9 cellular contexts compared by ENCODE assay signal in the genomic region with DNA sequence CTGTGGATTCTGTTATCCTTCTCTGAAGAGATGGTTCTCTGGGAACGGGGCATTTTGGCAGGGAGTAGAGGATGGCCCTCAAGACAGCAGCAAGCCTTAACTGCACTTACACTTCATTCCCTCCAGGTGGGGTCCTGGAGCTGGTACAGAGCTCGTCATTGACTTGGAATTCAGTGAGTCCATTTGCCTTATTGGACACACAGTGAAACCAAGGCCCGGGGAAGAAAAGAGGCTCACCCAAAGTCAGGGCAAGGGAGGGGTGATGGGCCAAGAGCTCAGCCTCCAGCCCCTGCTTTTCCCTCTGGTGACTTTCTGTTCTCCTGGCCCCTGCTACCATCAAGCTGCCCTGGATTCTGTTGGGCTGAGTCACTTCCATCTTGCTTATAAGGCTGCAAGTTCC.
DNase-seq lines count a peak whose midpoint lies in the region; ATAC-seq and TF ChIP-seq lines count a peak whose summit lies in the region.
"Had no signal": no experiment of that assay in that cellular context is flagged by ENCODE, and none has a peak within 500 bp of the region (broad histone marks: within the 10 kb centered on the region; RNA-seq: fewer than 3 reads in every experiment).

No MANE protein-coding gene starts in this region.

- H3K4me3 ChIP-seq in fibroblast of the aortic adventitia (ENCODE audit: low read depth, low read length): no peak overlapping the region

- ATAC-seq in GM19035 (IDR thresholded peaks at IDR 0.05; ENCODE audit: unreplicated experiment): no peak
- ATAC-seq: activated T-cell treated with anti-CD3 and anti-CD28 coated beads, Interleukin-2, amount 50 U/mL, for 72 hours had no signal

- DNase-seq in NCI-H1105 treated with DMSO at 0.1 percent for 48 hours (lab: John Stamatoyannopoulos, UW) (peak; percentile 20), NCI-H1105 (lab: John Stamatoyannopoulos, UW) (no peak), HS-27A (ENCODE audit: low read depth) (peak; percentile 97), RPMI8226 (peak; percentile 50), fibroblast of the aortic adventitia (ENCODE audit: low read depth) (peak; percentile 85), stromal cell of bone marrow (ENCODE audit: low read depth) (peak; percentile 44)
- no peak for DNase-seq in activated naive CD4-positive, alpha-beta T cell treated with Interleukin-2 at 50 U/mL for 16 hours

- peak; percentile 71 for TF ChIP-seq CTCF in fibroblast of the aortic adventitia (IDR thresholded peaks at IDR 0.05; ENCODE audit: insufficient read depth, low read length)

Comparison
In these comparisons a context has a peak if more than half of its experiments do, and no peak if none do; other contexts are left out.
1. DNase-seq: peak in NCI-H1105 treated with DMSO at 0.1 percent for 48 hours (single experiment), HS-27A (single experiment), RPMI8226 (single experiment), fibroblast of the aortic adventitia (single experiment) and stromal cell of bone marrow (single experiment); none in NCI-H1105 (single experiment) and activated naive CD4-positive, alpha-beta T cell treated with Interleukin-2 at 50 U/mL for 16 hours (single experiment).